In the genomic region with DNA sequence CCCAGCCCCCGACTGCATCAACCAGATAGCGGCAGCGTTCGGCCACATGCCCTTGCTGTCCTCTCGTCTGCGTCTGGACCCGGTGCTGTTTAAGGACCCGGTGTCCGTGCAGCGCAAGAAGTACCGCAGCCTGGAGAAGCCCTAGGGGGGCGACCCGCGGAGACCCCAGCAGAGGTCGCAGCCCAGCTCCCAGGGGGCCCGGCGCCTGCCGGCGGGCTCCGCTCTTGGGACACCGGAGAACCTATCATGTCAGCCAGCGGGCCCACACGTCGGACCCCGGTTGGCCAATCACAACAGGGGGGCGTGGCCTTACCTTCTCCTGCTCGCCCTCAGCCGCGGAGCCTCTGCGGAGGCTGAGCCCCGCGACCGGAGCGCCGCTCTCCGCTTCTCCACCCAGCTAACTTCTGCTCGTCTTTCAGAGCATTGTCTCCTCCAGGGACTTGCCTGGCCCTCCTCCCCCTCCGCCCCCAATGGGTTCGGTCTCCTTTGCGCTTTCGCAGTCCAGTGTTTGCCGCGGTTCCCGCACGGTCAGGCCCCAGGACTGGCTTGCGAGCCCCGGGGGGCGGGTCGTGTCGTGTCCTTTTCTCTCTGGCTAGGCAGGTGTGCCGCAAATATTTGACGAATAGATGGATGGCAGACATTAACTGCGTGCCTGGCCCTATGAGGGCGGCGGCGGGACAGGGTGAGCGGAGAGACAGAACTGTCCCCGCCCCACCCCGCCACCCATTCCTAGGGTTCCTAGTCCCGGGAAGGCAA, we compare ENCODE assay signal across 8 cellular contexts. TPM values are rescaled to one million over a fixed set of nuclear protein-coding genes. Genes with fewer than 3 reads are reported as not detected.
DNase-seq lines count a peak whose midpoint lies in the region; ATAC-seq and TF ChIP-seq lines count a peak whose summit lies in the region.

No MANE protein-coding gene starts in this region.

- TF ChIP-seq RAD21 in IMR-90 (IDR thresholded peaks at IDR 0.05; ENCODE audit: low read length), result no peak

- H2BK20ac ChIP-seq in IMR-90 (ENCODE audit: low read depth, low read length), result no peak overlapping the region

- 0% methylated on average over 20 of the region's 60 CpGs; no CpG with 5 or more reads in 1 of the 2 experiments for WGBS in IMR-90 (ENCODE audit: extremely low coverage in 2 of 2, insufficient read length in 1 of 2), 2 experiments

- no peak overlapping the region for H3K18ac ChIP-seq in IMR-90 (ENCODE audit: low read depth, low read length)

- no peak overlapping the region for H2BK5ac ChIP-seq in IMR-90 (ENCODE audit: low read depth, low read length, poor library complexity, severe bottlenecking)

- peak overlapping the region; percentile 56; the same call in 1 of the 2 replicates for H3K14ac ChIP-seq in IMR-90 (replicated peaks; ENCODE audit: low read depth, low read length)

- H3K4me2 ChIP-seq in IMR-90 (ENCODE audit: low read depth, low read length), result peak overlapping the region; percentile 79

- peak overlapping the region; percentile 98 for H2AFZ ChIP-seq in IMR-90 (replicated peaks; ENCODE audit: low read length, poor library complexity)

- 0 out of 2 replicates have a peak, but pooled peaks cover 3% of the 10 kb centered on the region for H3K9me1 ChIP-seq in IMR-90 (ENCODE audit: insufficient read depth, low read length)

- no peak overlapping the region for H2AK5ac ChIP-seq in IMR-90 (ENCODE audit: low read depth, low read length)

- peak overlapping the region; percentile 66 for H3K4me3 ChIP-seq in IMR-90 (ENCODE audit: insufficient read depth, low read depth, low read length)
- H3K4me3 ChIP-seq in mucosa of rectum (ENCODE audit: low read length in 2 of 2), result peak overlapping the region; percentile 84 to 85

- H2BK15ac ChIP-seq in IMR-90 (ENCODE audit: low read depth, low read length), result no peak overlapping the region

- H4K91ac ChIP-seq in IMR-90 (ENCODE audit: insufficient read depth, low read depth, low read length), result no peak overlapping the region

- dilution Hi-C loops in IMR-90 (cut with HindIII; ENCODE audit: low sequenced_read_pairs, unreplicated experiment), result no loop called here

- peak overlapping the region; percentile 63 for H3K9ac ChIP-seq in IMR-90 (ENCODE audit: low read depth, low read length)
- H3K9ac ChIP-seq in mucosa of rectum (ENCODE audit: low read depth in 1 of 2, low read length in 2 of 2), result peak overlapping the region; percentile 74 to 82

- no peaks in the 10 kb centered on the region for H3K36me3 ChIP-seq in IMR-90 (ENCODE audit: control insufficient read depth, insufficient read depth, low read length)
- no peaks in the 10 kb centered on the region for H3K36me3 ChIP-seq in mucosa of rectum (ENCODE audit: control insufficient read depth in 2 of 2, insufficient read depth in 2 of 2, low read length in 2 of 2)

- no peak for TF ChIP-seq CTCF in IMR-90 (conservative IDR thresholded peaks at IDR 0.05; ENCODE audit: low read depth, low read length)

- no peak overlapping the region for H2BK120ac ChIP-seq in IMR-90 (ENCODE audit: low read depth, low read length)

- POLR2A ChIA-PET in IMR-90 (lab: Charles Lee; ENCODE audit: unreplicated experiment), result interaction anchor here (0.6 kb wide), 1 partner anchor 137 kb away, joined by 3 read pairs; no protein-coding TSS in a partner anchor

- peak overlapping the region; percentile 77 for H2AK9ac ChIP-seq in IMR-90 (replicated peaks; ENCODE audit: low read depth, low read length, poor library complexity)

- CTCF ChIA-PET in IMR-90 (lab: Yijun Ruan, JAX), result interaction anchor here (0.5 to 1.2 kb wide), 7 partner anchors 14 to 242 kb away, joined by 3 to 9 read pairs (median 4); a partner anchor contains a TSS

- H3K9me3 ChIP-seq in IMR-90 (ENCODE audit: control insufficient read depth, insufficient read depth, low read length) (no peaks in the 10 kb centered on the region), mucosa of rectum (ENCODE audit: control insufficient read depth in 2 of 2, low read length in 2 of 2) (no peaks in the 10 kb centered on the region)

- no peak overlapping the region for H3K56ac ChIP-seq in IMR-90 (ENCODE audit: extremely low read depth, insufficient read depth, low read length)

- H3K27ac ChIP-seq in IMR-90 (ENCODE audit: insufficient read depth, low read length) (no peak overlapping the region), mucosa of rectum (ENCODE audit: low read depth in 2 of 2, low read length in 2 of 2) (peak overlapping the region; percentile 57 to 67)

- in situ Hi-C loops in Caki2 (cut with HindIII; ENCODE audit: low pct_unique_long_range_greater_than_20kb, low sequenced_read_pairs), result no loop called here
- in situ Hi-C loops in IMR-90 (cut with MboI; ENCODE audit: low sequenced_read_pairs), result no loop called here

- H3K79me1 ChIP-seq in IMR-90 (ENCODE audit: low read depth in 1 of 2, low read length in 2 of 2), result no peaks in the 10 kb centered on the region

- DNase-seq in Caki2 (ENCODE audit: low read depth) (peak; percentile 82), IMR-90 (peak; percentile 87), OCI-M1 (lab: John Stamatoyannopoulos, UW) (peak; percentile 97), erythroblast (lab: John Stamatoyannopoulos, UW) (peak; percentile 93 to 95)
- DNase-seq in activated T-cell treated with anti-CD3 and anti-CD28 coated beads, Interleukin-2, amount 50 U/mL, for 1 hour, result peak; percentile 89
- DNase-seq in stimulated activated CD8-positive, alpha-beta memory T cell treated with anti-CD3 and anti-CD28 coated beads, Interleukin-4, amount 100 ng/mL, for 24 hours (ENCODE audit: low read depth), result peak; percentile 88

- peak overlapping the region in 1 of 2 experiments; percentile 59; a peak in 1 of 4 replicates for H4K8ac ChIP-seq in IMR-90 (ENCODE audit: low read depth in 2 of 2, low read length in 2 of 2)

- no peaks in the 10 kb centered on the region for H4K20me1 ChIP-seq in IMR-90 (ENCODE audit: insufficient read depth, low read length)

- peak; percentile 81 for ATAC-seq in GM21526 (IDR thresholded peaks at IDR 0.05; ENCODE audit: low FRiP score, unreplicated experiment)
- peak; percentile 94 for ATAC-seq in IMR-90 (ENCODE audit: low read depth)

- H4K5ac ChIP-seq in IMR-90 (ENCODE audit: low read depth, low read length), result no peak overlapping the region

- H3K4me1 ChIP-seq in IMR-90 (ENCODE audit: control insufficient read depth, insufficient read depth, low read length) (peaks cover 6% of the 10 kb centered on the region), mucosa of rectum (ENCODE audit: control insufficient read depth in 2 of 2, insufficient read depth in 2 of 2, low read length in 2 of 2) (peaks cover 11 to 13% of the 10 kb centered on the region in 2 donors)

- peak overlapping the region; percentile 50; the same call in 1 of the 2 replicates for H3K4ac ChIP-seq in IMR-90 (ENCODE audit: low read depth, low read length)

- H3K27me3 ChIP-seq in IMR-90 (ENCODE audit: control insufficient read depth, insufficient read depth, low read length) (peaks cover 14% of the 10 kb centered on the region; the same call in 1 of the 2 replicates), mucosa of rectum (ENCODE audit: control insufficient read depth in 2 of 2, insufficient read depth in 2 of 2, low read length in 2 of 2) (peaks cover 5 to 8% of the 10 kb centered on the region in 2 donors)

- peak overlapping the region; percentile 75; the same call in 1 of the 2 replicates for H3K23ac ChIP-seq in IMR-90 (ENCODE audit: low read depth, low read length)

- no TSS peak for BruUV-seq in IMR-90 (replicated peaks; lab: Mats Ljungman, UMichigan)

- intact Hi-C loops in IMR-90 (cut with micrococcal nuclease), result loop anchor here (5.0 kb wide), 1 partner anchor 242 kb away; no protein-coding TSS in a partner anchor

- TF ChIP-seq POLR2A in IMR-90 (IDR thresholded peaks at IDR 0.05; ENCODE audit: low read depth, low read length) (no peak), erythroblast (IDR thresholded peaks at IDR 0.05; ENCODE audit: low read length) (peak; percentile 95)

TF ChIP-seq in IMR-90, 13 proteins besides CTCF, POLR2A, EP300 and RAD21:
- TF ChIP-seq MXI1 (IDR thresholded peaks at IDR 0.05; ENCODE audit: borderline replicate concordance, low read depth, low read length) (no peak), CEBPB (IDR thresholded peaks at IDR 0.05; ENCODE audit: low read depth, low read length) (peak; percentile 42; the same call in 1 of the 2 replicates)

RNA-seq across cellular contexts. Expression of a gene that starts 10.5 kb away (rescaled TPM):
- not detected in 2 replicates for total RNA-seq in Caki2 (2014; rRNA removed; shearing (Covaris generic); ENCODE audit: low replicate concordance)
- total RNA-seq in IMR-90 (2012; rRNA removed), result not detected in 2 replicates
- polyA plus RNA-seq in IMR-90 (2012; rRNA removed), result not detected in 2 replicates
- not detected in 2 replicates for polyA plus RNA-seq in IMR-90 (2012; cell fraction: cytosol; rRNA removed)
- polyA plus RNA-seq in IMR-90 (2012; cell fraction: nucleus; rRNA removed; ENCODE audit: low replicate concordance), result not detected in 2 replicates

RNA-seq across cellular contexts. Expression of a gene that starts 13.8 kb away (rescaled TPM):
- total RNA-seq in Caki2 (2014; rRNA removed; shearing (Covaris generic); ENCODE audit: low replicate concordance), result not detected in 2 replicates
- 0.56 and 0.90 TPM in 2 replicates for total RNA-seq in IMR-90 (2012; rRNA removed)
- polyA plus RNA-seq in IMR-90 (2012; rRNA removed), result 5.2 and 6.1 TPM in 2 replicates
- 3.2 and 4.9 TPM in 2 replicates for polyA plus RNA-seq in IMR-90 (2012; cell fraction: cytosol; rRNA removed)
- polyA plus RNA-seq in IMR-90 (2012; cell fraction: nucleus; rRNA removed; ENCODE audit: low replicate concordance), result 13.9 and 32.7 TPM in 2 replicates

RNA-seq across cellular contexts. Expression of a gene that starts 32.0 kb away (rescaled TPM):
- total RNA-seq in Caki2 (2014; rRNA removed; shearing (Covaris generic); ENCODE audit: low replicate concordance), result not detected in 2 replicates
- not detected in 2 replicates for total RNA-seq in IMR-90 (2012; rRNA removed)
- polyA plus RNA-seq in IMR-90 (2012; rRNA removed), result not detected in 2 replicates
- polyA plus RNA-seq in IMR-90 (2012; cell fraction: cytosol; rRNA removed), result not detected in 2 replicates
- 0.06 TPM in 1 of 2 replicates, not detected in the other for polyA plus RNA-seq in IMR-90 (2012; cell fraction: nucleus; rRNA removed; ENCODE audit: low replicate concordance)

RNA-seq across cellular contexts. Expression of a gene that starts 37.5 kb away (rescaled TPM):
- 11.8 and 16.6 TPM in 2 replicates for total RNA-seq in Caki2 (2014; rRNA removed; shearing (Covaris generic); ENCODE audit: low replicate concordance)
- 11.9 and 12.2 TPM in 2 replicates for total RNA-seq in IMR-90 (2012; rRNA removed)
- 7.2 and 8.3 TPM in 2 replicates for polyA plus RNA-seq in IMR-90 (2012; rRNA removed)
- 3.8 and 6.6 TPM in 2 replicates for polyA plus RNA-seq in IMR-90 (2012; cell fraction: cytosol; rRNA removed)
- 5.5 and 9.9 TPM in 2 replicates for polyA plus RNA-seq in IMR-90 (2012; cell fraction: nucleus; rRNA removed; ENCODE audit: low replicate concordance)
